9 cellular contexts compared by ENCODE assay signal in genomic region chr5:152349683-152350526, GRCh38. TPM values are rescaled to one million over a fixed set of nuclear protein-coding genes. Genes with fewer than 3 reads are reported as not detected.
A peak's percentile ranks its signal among the peaks of the same experiment; 100 is the strongest.
DNase-seq lines count a peak whose midpoint lies in the region; ATAC-seq, FAIRE-seq and TF ChIP-seq lines count a peak whose summit lies in the region.
"Had no signal": no experiment of that assay in that cellular context is flagged by ENCODE, and none has a peak within 500 bp of the region (broad histone marks: within the 10 kb centered on the region; RNA-seq: fewer than 3 reads in every experiment).

No MANE protein-coding gene starts in this region.

- no peaks in the 10 kb centered on the region for H3K36me3 Mint-ChIP-seq in Caco-2 (ENCODE audit: insufficient read depth, unreplicated experiment)

- H3K4me1 Mint-ChIP-seq in Caco-2 (ENCODE audit: low read depth, unreplicated experiment), result peaks cover 6% of the 10 kb centered on the region

- H3K9me3 Mint-ChIP-seq in Caco-2 (ENCODE audit: unreplicated experiment), result no peaks in the 10 kb centered on the region
- H3K9me3 Mint-ChIP-seq: T-helper 1 cell treated with Interleukin-12 subunit alpha and Interleukin-12 subunit beta and Interleukin-4 antibody, amounts not matched to agents 30 μg/mL and 1 μg/mL, for 36 hours had no signal

- POLR2A ChIA-PET in Caco-2 (lab: Charles Lee), result interaction anchor here (0.6 kb wide), 1 partner anchor 524 kb away, joined by 3 read pairs; no protein-coding TSS in a partner anchor

- H3K9me3 ChIP-seq in Caco-2, result no peaks in the 10 kb centered on the region

- H3K27me3 ChIP-seq in Caco-2 (replicated peaks; ENCODE audit: control insufficient read depth, insufficient read depth, low read length), result no peaks in the 10 kb centered on the region

- no peaks in the 10 kb centered on the region for H3K27me3 Mint-ChIP-seq in Caco-2 (ENCODE audit: insufficient read depth, unreplicated experiment)

- peak; percentile 89 to 94 for TF ChIP-seq CTCF in Caco-2 (IDR thresholded peaks at IDR 0.05; ENCODE audit: insufficient read depth in 1 of 2, low read depth in 1 of 2, low read length in 1 of 2, severe bottlenecking in 1 of 2, unreplicated experiment in 1 of 2)
- TF ChIP-seq CTCF in astrocyte of the spinal cord (IDR thresholded peaks at IDR 0.05; ENCODE audit: low read depth, low read length), result peak; percentile 76

- ATAC-seq in GM18870 (IDR thresholded peaks at IDR 0.05; ENCODE audit: unreplicated experiment) (peak; percentile 70), HG03095 (IDR thresholded peaks at IDR 0.05; ENCODE audit: unreplicated experiment) (peak; percentile 84)

- in situ Hi-C loops in astrocyte of the spinal cord (cut with HindIII; ENCODE audit: low sequenced_read_pairs), result no loop called here

- no peak overlapping the region for H3K4me3 Mint-ChIP-seq in Caco-2 (ENCODE audit: unreplicated experiment)
- H3K4me3 Mint-ChIP-seq: T-helper 1 cell treated with Interleukin-12 subunit alpha and Interleukin-12 subunit beta and Interleukin-4 antibody, amounts not matched to agents 30 μg/mL and 1 μg/mL, for 36 hours had no signal

- H3K4me1 ChIP-seq in Caco-2, result peaks cover 9% of the 10 kb centered on the region

- H3K4me3 ChIP-seq in Caco-2 (ENCODE audit: low read depth, low read length) (no peak overlapping the region), astrocyte of the spinal cord (ENCODE audit: low read depth, low read length) (no peak overlapping the region)

- FAIRE-seq in islet of Langerhans (lab: Jason Lieb, UNC), result peak; percentile 69

- BruUV-seq in Caco-2 (replicated peaks; lab: Mats Ljungman, UMichigan), result no TSS peak

- DNase-seq in Caco-2 (peak; percentile 60 to 66), NCI-H748 treated with DMSO at 0.1 percent for 48 hours (lab: John Stamatoyannopoulos, UW) (peak; percentile 90), astrocyte of the spinal cord (ENCODE audit: low read depth, low spot score) (peak; percentile 12), stromal cell of bone marrow (ENCODE audit: low read depth) (peak; percentile 13), NCI-H226 (no peak)

- CTCF ChIA-PET in Caco-2 (lab: Charles Lee), result interaction anchor here (0.6 to 1.8 kb wide), 8 partner anchors 14 to 525 kb away, joined by 3 to 33 read pairs (median 4); no protein-coding TSS in a partner anchor

- no peaks in the 10 kb centered on the region for H3K36me3 ChIP-seq in Caco-2 (ENCODE audit: control insufficient read depth, insufficient read depth, low read length)

- H3K27ac Mint-ChIP-seq in Caco-2 (ENCODE audit: unreplicated experiment), result no peak overlapping the region
- H3K27ac Mint-ChIP-seq: T-helper 1 cell treated with Interleukin-12 subunit alpha and Interleukin-12 subunit beta and Interleukin-4 antibody, amounts not matched to agents 30 μg/mL and 1 μg/mL, for 36 hours had no signal

- intact Hi-C loops in Caco-2 (cut with micrococcal nuclease; ENCODE audit: unreplicated experiment), result loop anchor here (1.0 to 5.0 kb wide), 3 partner anchors 78 to 525 kb away; no protein-coding TSS in a partner anchor

RNA-seq across cellular contexts. Expression of gene NMUR2, which starts 55.2 kb away (rescaled TPM):
- 0.57 and 1.00 TPM in 2 replicates for total RNA-seq in Caco-2 (2022)
